Comparison of ENCODE assay signal across 23 cellular contexts in genomic region chr7:108578937-108579336, GRCh38. TPM values are rescaled to one million over a fixed set of nuclear protein-coding genes. Genes with fewer than 3 reads are reported as not detected.
A peak's percentile ranks its signal among the peaks of the same experiment; 100 is the strongest.
DNase-seq lines count a peak whose midpoint lies in the region; ATAC-seq, FAIRE-seq and TF ChIP-seq lines count a peak whose summit lies in the region.
"Had no signal": no experiment of that assay in that cellular context is flagged by ENCODE, and none has a peak within 500 bp of the region (broad histone marks: within the 10 kb centered on the region; RNA-seq: fewer than 3 reads in every experiment).

No MANE protein-coding gene starts in this region.

- in situ Hi-C loops in K562 (cut with MboI): no loop called here

- H3K4me3 Mint-ChIP-seq in Caco-2 (ENCODE audit: unreplicated experiment) (no peak overlapping the region), memory B cell (no peak overlapping the region)
- H3K4me3 Mint-ChIP-seq: B cell; CD4-positive, alpha-beta T cell; CD8-positive, alpha-beta T cell had no signal

- H4K20me1 ChIP-seq in K562 (replicated peaks; ENCODE audit: control insufficient read depth, insufficient read depth, low read length): no peaks in the 10 kb centered on the region

- POLR2A ChIA-PET in Caco-2 (lab: Charles Lee) (interaction anchor here (0.7 kb wide), 1 partner anchor 9 kb away, joined by 3 read pairs; the partner anchor contains the start of genes DNAJB9 and THAP5), K562 (lab: Yijun Ruan, JAX) (interaction anchor here (0.7 to 1.0 kb wide), 3 partner anchors 9 to 75 kb away, joined by 3 to 4 read pairs (median 3); partner anchors contain the start of genes DNAJB9 and THAP5)

- no peak overlapping the region for H3K4me2 ChIP-seq in K562 (ENCODE audit: insufficient read depth, low read length)
- H3K4me2 ChIP-seq: A549; BLaER1 treated with 17β-estradiol and CSF1 and Interleukin-3, amounts not matched to agents 10 nM and 100 nM had no signal

- TF ChIP-seq POLR2A in K562 (conservative IDR thresholded peaks at IDR 0.05): no peak

- no peak for TF ChIP-seq CTCF in Caco-2 (IDR thresholded peaks at IDR 0.05; ENCODE audit: insufficient read depth in 1 of 2, low read depth in 1 of 2, low read length in 1 of 2, severe bottlenecking in 1 of 2, unreplicated experiment in 1 of 2)
- TF ChIP-seq CTCF in K562 (IDR thresholded peaks at IDR 0.05 in 2 of 3, conservative IDR thresholded peaks at IDR 0.05 in 1 of 3; ENCODE audit: insufficient read depth in 2 of 3, low read depth in 1 of 3, low read length in 3 of 3): no peak
- TF ChIP-seq CTCF in omental fat pad (IDR thresholded peaks at IDR 0.05): no peak

- H3K4me3 ChIP-seq in Caco-2 (ENCODE audit: low read depth, low read length): no peak overlapping the region
- H3K4me3 ChIP-seq in K562: no peak overlapping the region
- H3K4me3 ChIP-seq: A549, GM12878 had no signal

- H3K27me3 Mint-ChIP-seq in Caco-2 (ENCODE audit: insufficient read depth, unreplicated experiment): no peaks in the 10 kb centered on the region
- H3K27me3 Mint-ChIP-seq in memory B cell: no peaks in the 10 kb centered on the region
- H3K27me3 Mint-ChIP-seq: B cell; CD4-positive, alpha-beta T cell had no signal

- H3K27me3 ChIP-seq in Caco-2 (replicated peaks; ENCODE audit: control insufficient read depth, insufficient read depth, low read length) (no peaks in the 10 kb centered on the region), K562 (ENCODE audit: control insufficient read depth in 2 of 2, insufficient read depth in 2 of 2, low read length in 2 of 2) (no peaks in the 10 kb centered on the region)
- H3K27me3 ChIP-seq: BLaER1 treated with 17β-estradiol and CSF1 and Interleukin-3, amounts not matched to agents 10 nM and 100 nM had no signal

- intact Hi-C loops in Caco-2 (cut with micrococcal nuclease; ENCODE audit: unreplicated experiment) (no loop called here), K562 (cut with micrococcal nuclease) (no loop called here)

- peaks cover 7% of the 10 kb centered on the region for H3K36me3 ChIP-seq in Caco-2 (ENCODE audit: control insufficient read depth, insufficient read depth, low read length)
- H3K36me3 ChIP-seq in K562 (ENCODE audit: control insufficient read depth, insufficient read depth, low read length): peaks cover 16% of the 10 kb centered on the region; the same call in 2 of the 3 replicates

- H2AFZ ChIP-seq in K562 (ENCODE audit: low read depth, low read length): no peak overlapping the region

- TF ChIP-seq EP300 in K562 (IDR thresholded peaks at IDR 0.05; ENCODE audit: low read length): no peak

- DNase-seq in Caco-2: no peak
- DNase-seq in K562 (ENCODE audit: extremely low read depth in 1 of 4, low spot score in 3 of 4): no peak
- DNase-seq in memory B cell (ENCODE audit: low spot score in 2 of 2): no peak
- no peak for DNase-seq in omental fat pad (ENCODE audit: low spot score)
- DNase-seq in activated CD4-positive, alpha-beta T cell treated with anti-CD3 and anti-CD28 coated beads for 4 hours: no peak
- DNase-seq: AML-193; CD4-positive, alpha-beta T cell; CD8-positive, alpha-beta T cell; DMS 273 treated with DMSO at 0.1 percent for 48 hours; DMS153; DMS53; DMS79; DND-41; EL; GDM1 had no signal

- H3K36me3 Mint-ChIP-seq in Caco-2 (ENCODE audit: insufficient read depth, unreplicated experiment) (peaks cover 21% of the 10 kb centered on the region), memory B cell (peaks cover 26% of the 10 kb centered on the region)

- no peak overlapping the region for H3K27ac ChIP-seq in K562 (ENCODE audit: extremely low read depth, low read depth, low read length)
- H3K27ac ChIP-seq: 22Rv1; A549; BLaER1 treated with 17β-estradiol and CSF1 and Interleukin-3, amounts not matched to agents 10 nM and 100 nM; C4-2B had no signal

- no peak for ATAC-seq in K562
- ATAC-seq in memory B cell (ENCODE audit: low read depth): no peak
- no peak for ATAC-seq in omental fat pad (ENCODE audit: low FRiP score)
- ATAC-seq: A549; CD8-positive, alpha-beta T cell; GM12878 had no signal

- 94% methylated on average over 7 of the region's 7 CpGs for WGBS in K562 (ENCODE audit: insufficient coverage, low coverage, missing lambda C conversion rate)

- H3K4me1 ChIP-seq in Caco-2 (peaks cover 33% of the 10 kb centered on the region), K562 (replicated peaks in 1 of 2; ENCODE audit: control insufficient read depth in 2 of 2, insufficient read depth in 2 of 2, low read length in 2 of 2) (no peaks in the 10 kb centered on the region; a peak in 1 of 5 replicates)

- H3K9me1 ChIP-seq in K562 (ENCODE audit: control insufficient read depth, insufficient read depth, low read length): no peaks in the 10 kb centered on the region

- H3K9me3 Mint-ChIP-seq in Caco-2 (ENCODE audit: unreplicated experiment) (peaks cover 35% of the 10 kb centered on the region), memory B cell (peaks cover 2% of the 10 kb centered on the region)
- H3K9me3 Mint-ChIP-seq: CD8-positive, alpha-beta T cell had no signal

- H3K4me1 Mint-ChIP-seq in Caco-2 (ENCODE audit: low read depth, unreplicated experiment): peaks cover 37% of the 10 kb centered on the region
- peaks cover 10% of the 10 kb centered on the region for H3K4me1 Mint-ChIP-seq in memory B cell

- no peak overlapping the region for H3K9ac ChIP-seq in K562 (ENCODE audit: insufficient read depth in 1 of 2, low read depth in 2 of 2, low read length in 2 of 2)
- H3K9ac ChIP-seq: BLaER1 treated with 17β-estradiol and CSF1 and Interleukin-3, amounts not matched to agents 10 nM and 100 nM had no signal

- CTCF ChIA-PET in Caco-2 (lab: Charles Lee) (no interaction called here), K562 (lab: Yijun Ruan, JAX; ENCODE audit: low intra/inter-chr PET ratio) (no interaction called here)

- TF ChIP-seq RAD21 in K562 (CRISPR knock-in tag; conservative IDR thresholded peaks at IDR 0.05 in 1 of 2, IDR thresholded peaks at IDR 0.05 in 1 of 2): no peak

- BruUV-seq in Caco-2 (replicated peaks; lab: Mats Ljungman, UMichigan) (no TSS peak), K562 (replicated peaks; lab: Mats Ljungman, UMichigan) (no TSS peak)

- H3K79me2 ChIP-seq in K562 (ENCODE audit: control insufficient read depth, insufficient read depth, low read length): 0 out of 3 replicates have a peak, but pooled peaks cover 1% of the 10 kb centered on the region

- no peak for FAIRE-seq in K562 (lab: Jason Lieb, UNC)
- FAIRE-seq: A549, GM12878, GM12892, GM18507 had no signal

- H3K27ac Mint-ChIP-seq in Caco-2 (ENCODE audit: unreplicated experiment) (peak overlapping the region; percentile 11), memory B cell (peak overlapping the region; percentile 32)
- H3K27ac Mint-ChIP-seq: B cell; CD4-positive, alpha-beta T cell; CD8-positive, alpha-beta T cell had no signal

- H3K9me3 ChIP-seq in Caco-2: peaks cover 30% of the 10 kb centered on the region
- peaks cover 6% of the 10 kb centered on the region; the same call in 1 of the 2 replicates for H3K9me3 ChIP-seq in K562 (replicated peaks; ENCODE audit: control insufficient read depth, insufficient read depth, low read depth, low read length)

RNA-seq across cellular contexts. Expression of gene DNAJB9, which starts 9.3 kb away (rescaled TPM):
- total RNA-seq in Caco-2 (2022) (22.0 and 22.1 TPM in 2 replicates), K562 (2014; rRNA removed) (34.2 and 35.9 TPM in 2 replicates), K562 (2014; rRNA removed; fragmentation: Illumina TruSeq; extraction: Trizol) (13.5 and 15.3 TPM in 2 replicates), K562 (2015; rRNA removed; fragmentation: Illumina TruSeq; extraction: Trizol) (11.2 and 11.4 TPM in 2 replicates), K562 (2021) (9.0 and 9.6 TPM in 2 replicates), omental fat pad (100 to 1,000 TPM in 1 of 4 donors, 10 to 100 TPM in 3; 28.5 to 136 (median 56.6) TPM)
- total RNA-seq in K562 (2011; cell fraction: chromatin; rRNA removed; ENCODE audit: low replicate concordance): 8.2 and 33.1 TPM in 2 replicates
- 8.5 and 13.6 TPM in 2 replicates for total RNA-seq in K562 (2011; cell fraction: nucleolus; rRNA removed)
- total RNA-seq in K562 (2011; cell fraction: nucleoplasm; rRNA removed): 21.3 and 26.8 TPM in 2 replicates
- polyA plus RNA-seq in K562 (2011; rRNA removed) (7.6 and 8.9 TPM in 2 replicates), K562 (2014; fragmentation: Illumina TruSeq; extraction: Trizol) (7.8 and 8.6 TPM in 2 replicates), K562 (2014; fragmentation: Nextera tagmentation; extraction: Ambion mirVana) (1 to 10 TPM; 4.3 to 5.3 TPM), K562 (2014; rRNA removed) (9.1 and 15.1 TPM in 2 replicates)
- 4.4 and 5.5 TPM in 2 replicates for polyA plus RNA-seq in K562 (2011; cell fraction: cytosol; rRNA removed)
- 5.3 and 5.4 TPM in 2 replicates for polyA plus RNA-seq in K562 (2011; cell fraction: nucleus; rRNA removed)
- 9.7 and 19.9 TPM in 2 replicates for polyA plus RNA-seq in K562 (2012)
- polyA minus RNA-seq in K562 (2011; rRNA and poly(A)+ RNA removed): 8.4 and 11.9 TPM in 2 replicates
- polyA minus RNA-seq in K562 (2011; cell fraction: cytosol; rRNA and poly(A)+ RNA removed): 7.1 and 7.5 TPM in 2 replicates
- 7.1 and 17.2 TPM in 2 replicates for polyA minus RNA-seq in K562 (2011; cell fraction: nucleus; rRNA and poly(A)+ RNA removed)

RNA-seq across cellular contexts. Expression of gene THAP5, which starts 9.4 kb away (rescaled TPM):
- total RNA-seq in Caco-2 (2022): 18.3 and 20.4 TPM in 2 replicates
- total RNA-seq in K562 (2011; cell fraction: chromatin; rRNA removed; ENCODE audit: low replicate concordance): 10.0 and 35.7 TPM in 2 replicates
- 11.5 and 13.6 TPM in 2 replicates for total RNA-seq in K562 (2011; cell fraction: nucleolus; rRNA removed)
- 20.3 and 27.3 TPM in 2 replicates for total RNA-seq in K562 (2011; cell fraction: nucleoplasm; rRNA removed)
- total RNA-seq in K562 (2014; rRNA removed): 26.4 and 28.2 TPM in 2 replicates
- 47.2 and 57.9 TPM in 2 replicates for total RNA-seq in K562 (2014; rRNA removed; fragmentation: Illumina TruSeq; extraction: Trizol)
- total RNA-seq in K562 (2015; rRNA removed; fragmentation: Illumina TruSeq; extraction: Trizol): 52.1 and 58.1 TPM in 2 replicates
- total RNA-seq in K562 (2021): 30.9 and 31.4 TPM in 2 replicates
- 11.0 and 19.6 TPM in 2 replicates for polyA plus RNA-seq in K562 (2011; rRNA removed)
- polyA plus RNA-seq in K562 (2011; cell fraction: cytosol; rRNA removed): 2.6 and 5.2 TPM in 2 replicates
- 5.4 and 8.1 TPM in 2 replicates for polyA plus RNA-seq in K562 (2011; cell fraction: nucleus; rRNA removed)
- polyA plus RNA-seq in K562 (2012): 19.2 and 22.6 TPM in 2 replicates
- polyA plus RNA-seq in K562 (2014; fragmentation: Illumina TruSeq; extraction: Trizol): 34.7 and 41.7 TPM in 2 replicates
- 10 to 100 TPM; 26.3 to 27.8 TPM for polyA plus RNA-seq in K562 (2014; fragmentation: Nextera tagmentation; extraction: Ambion mirVana)
- 16.5 and 17.3 TPM in 2 replicates for polyA plus RNA-seq in K562 (2014; rRNA removed)
- polyA minus RNA-seq in K562 (2011; rRNA and poly(A)+ RNA removed): 40.2 and 47.4 TPM in 2 replicates
- polyA minus RNA-seq in K562 (2011; cell fraction: cytosol; rRNA and poly(A)+ RNA removed): 16.4 and 19.6 TPM in 2 replicates
- 14.3 and 22.7 TPM in 2 replicates for polyA minus RNA-seq in K562 (2011; cell fraction: nucleus; rRNA and poly(A)+ RNA removed)
- 10 to 100 TPM; 12.6 to 24.7 (median 15.7) TPM for total RNA-seq in omental fat pad

RNA-seq across cellular contexts. Expression of gene PNPLA8, which starts 53.0 kb away (rescaled TPM):
- total RNA-seq in Caco-2 (2022): 15.3 and 16.5 TPM in 2 replicates
- total RNA-seq in K562 (2011; cell fraction: chromatin; rRNA removed; ENCODE audit: low replicate concordance): 23.6 and 74.8 TPM in 2 replicates
- total RNA-seq in K562 (2011; cell fraction: nucleolus; rRNA removed): 4.5 and 6.6 TPM in 2 replicates
- 14.4 and 15.2 TPM in 2 replicates for total RNA-seq in K562 (2011; cell fraction: nucleoplasm; rRNA removed)
- total RNA-seq in K562 (2014; rRNA removed): 12.0 and 13.5 TPM in 2 replicates
- 20.2 and 25.2 TPM in 2 replicates for total RNA-seq in K562 (2014; rRNA removed; fragmentation: Illumina TruSeq; extraction: Trizol)
- 13.5 and 16.3 TPM in 2 replicates for total RNA-seq in K562 (2015; rRNA removed; fragmentation: Illumina TruSeq; extraction: Trizol)
- total RNA-seq in K562 (2021): 12.8 and 13.0 TPM in 2 replicates
- polyA plus RNA-seq in K562 (2011; rRNA removed): 16.3 and 27.6 TPM in 2 replicates
- polyA plus RNA-seq in K562 (2011; cell fraction: cytosol; rRNA removed): 2.6 and 5.5 TPM in 2 replicates
- 5.1 and 7.9 TPM in 2 replicates for polyA plus RNA-seq in K562 (2011; cell fraction: nucleus; rRNA removed)
- polyA plus RNA-seq in K562 (2012): 11.6 and 21.5 TPM in 2 replicates
- polyA plus RNA-seq in K562 (2014; fragmentation: Illumina TruSeq; extraction: Trizol): 12.0 and 15.9 TPM in 2 replicates
- polyA plus RNA-seq in K562 (2014; fragmentation: Nextera tagmentation; extraction: Ambion mirVana): 10 to 100 TPM; 15.9 to 17.4 TPM
- polyA plus RNA-seq in K562 (2014; rRNA removed): 10.2 and 21.5 TPM in 2 replicates
- 37.2 and 42.3 TPM in 2 replicates for polyA minus RNA-seq in K562 (2011; rRNA and poly(A)+ RNA removed)
- 21.1 and 25.7 TPM in 2 replicates for polyA minus RNA-seq in K562 (2011; cell fraction: cytosol; rRNA and poly(A)+ RNA removed)
- polyA minus RNA-seq in K562 (2011; cell fraction: nucleus; rRNA and poly(A)+ RNA removed): 10.8 and 17.9 TPM in 2 replicates
- 10 to 100 TPM; 38.8 to 80.6 (median 60.4) TPM for total RNA-seq in omental fat pad
